17 cellular contexts compared by ENCODE assay signal in genomic region chr19:4691383-4691782, GRCh38. TPM values are rescaled to one million over a fixed set of nuclear protein-coding genes. Genes with fewer than 3 reads are reported as not detected.
DNase-seq lines count a peak whose midpoint lies in the region; ATAC-seq and TF ChIP-seq lines count a peak whose summit lies in the region.
"Had no signal": no experiment of that assay in that cellular context is flagged by ENCODE, and none has a peak within 500 bp of the region (broad histone marks: within the 10 kb centered on the region; RNA-seq: fewer than 3 reads in every experiment).

No MANE protein-coding gene starts in this region.

- H3K9me3 ChIP-seq in left ventricle myocardium inferior (replicated peaks) (no peaks in the 10 kb centered on the region), lower lobe of right lung (no peaks in the 10 kb centered on the region), upper lobe of right lung (no peaks in the 10 kb centered on the region)

- POLR2A ChIA-PET in RWPE1 (lab: Yijun Ruan, JAX; ENCODE audit: low non-redundant PET), result no interaction called here

- intact Hi-C loops in left ventricle myocardium inferior (cut with micrococcal nuclease) (no loop called here), left ventricle myocardium superior (cut with micrococcal nuclease) (no loop called here), lower lobe of right lung (cut with DNase I) (no loop called here), upper lobe of right lung (cut with DNase I) (no loop called here)

- H3K36me3 ChIP-seq in left ventricle myocardium inferior (peaks cover 99% of the 10 kb centered on the region), lower lobe of right lung (peaks cover 97% of the 10 kb centered on the region), upper lobe of right lung (peaks cover 95% of the 10 kb centered on the region)

- peaks cover 45% of the 10 kb centered on the region for H3K4me1 ChIP-seq in left ventricle myocardium inferior
- H3K4me1 ChIP-seq in lower lobe of right lung, result peaks cover 7% of the 10 kb centered on the region
- H3K4me1 ChIP-seq in upper lobe of right lung, result no peaks in the 10 kb centered on the region

- H3K4me3 ChIP-seq in left ventricle myocardium inferior (no peak overlapping the region), lower lobe of right lung (no peak overlapping the region), upper lobe of right lung (no peak overlapping the region)
- H3K4me3 ChIP-seq: GM12878, GM23248 had no signal

- peak; percentile 50 for DNase-seq in left ventricle myocardium inferior
- DNase-seq in left ventricle myocardium superior, result no peak
- no peak for DNase-seq in RWPE1 (ENCODE audit: low spot score)
- peak; percentile 84 for DNase-seq in lower lobe of right lung
- DNase-seq in upper lobe of right lung, result peak; percentile 87
- no peak for DNase-seq in stimulated activated CD4-positive, alpha-beta T cell treated with anti-CD3 and anti-CD28 coated beads, Interleukin-4, amount 100 ng/mL, for 24 hours
- no peak for DNase-seq in DMS79 treated with DMSO at 0.1 percent for 48 hours (lab: John Stamatoyannopoulos, UW)
- no peak for DNase-seq in substantia nigra (lab: John Stamatoyannopoulos, UW)
- DNase-seq: GDM1, GM23248, NCI-H1436, NCI-H2029 treated with DMSO at 0.1 percent for 48 hours, NCI-H510A treated with DMSO at 0.1 percent for 48 hours, SHP77 treated with DMSO at 0.1 percent for 48 hours had no signal

- ATAC-seq in left ventricle myocardium superior (no peak), lower lobe of right lung (peak; percentile 41 to 55), upper lobe of right lung (peak; percentile 60)
- ATAC-seq: GM12878, HCT116, Panc1 had no signal

- H3K27ac ChIP-seq in left ventricle myocardium inferior (replicated peaks), result no peak overlapping the region
- peak overlapping the region; percentile 100 for H3K27ac ChIP-seq in RWPE1
- H3K27ac ChIP-seq in lower lobe of right lung, result no peak overlapping the region
- H3K27ac ChIP-seq in upper lobe of right lung, result no peak overlapping the region
- H3K27ac ChIP-seq in substantia nigra (ENCODE audit: low read depth, low read length, poor library complexity, severe bottlenecking), result no peak overlapping the region
- H3K27ac ChIP-seq: GM23248 had no signal

- CTCF ChIA-PET in RWPE1 (lab: Yijun Ruan, JAX), result no interaction called here

- H3K27me3 ChIP-seq in left ventricle myocardium inferior (ENCODE audit: low read depth), result no peaks in the 10 kb centered on the region
- no peaks in the 10 kb centered on the region for H3K27me3 ChIP-seq in lower lobe of right lung (ENCODE audit: low read depth)
- H3K27me3 ChIP-seq in upper lobe of right lung, result no peaks in the 10 kb centered on the region

- no peak for TF ChIP-seq CTCF in left ventricle myocardium inferior (IDR thresholded peaks at IDR 0.05; ENCODE audit: borderline replicate concordance)
- TF ChIP-seq CTCF in RWPE1 (conservative IDR thresholded peaks at IDR 0.05; ENCODE audit: low read depth), result no peak
- TF ChIP-seq CTCF in lower lobe of right lung (IDR thresholded peaks at IDR 0.05), result no peak
- TF ChIP-seq CTCF in upper lobe of right lung (IDR thresholded peaks at IDR 0.05), result no peak

RNA-seq across cellular contexts. Expression of gene MYDGF, which starts 21.2 kb away (rescaled TPM):
- total RNA-seq in left ventricle myocardium inferior (26.3 TPM), left ventricle myocardium superior (27.0 TPM), lower lobe of right lung (91.6 TPM), upper lobe of right lung (94.2 TPM)

RNA-seq across cellular contexts. Expression of gene DPP9, which starts 32.3 kb away (rescaled TPM):
- total RNA-seq in left ventricle myocardium inferior (52.5 TPM), left ventricle myocardium superior (53.9 TPM), lower lobe of right lung (79.6 TPM), upper lobe of right lung (75.8 TPM)

RNA-seq across cellular contexts. Expression of gene TNFAIP8L1, which starts 52.1 kb away (rescaled TPM):
- total RNA-seq in left ventricle myocardium inferior (4.2 TPM), left ventricle myocardium superior (4.8 TPM), lower lobe of right lung (11.2 TPM), upper lobe of right lung (11.9 TPM)

Comparison
In these comparisons a context has a peak if more than half of its experiments do, and no peak if none do; other contexts are left out.
1. DNase-seq: peak in left ventricle myocardium inferior (single experiment), lower lobe of right lung (single experiment) and upper lobe of right lung (single experiment); none in left ventricle myocardium superior (single experiment), RWPE1 (single experiment), stimulated activated CD4-positive, alpha-beta T cell treated with anti-CD3 and anti-CD28 coated beads, Interleukin-4, amount 100 ng/mL, for 24 hours (single experiment), DMS79 treated with DMSO at 0.1 percent for 48 hours (single experiment) and substantia nigra (0 of 49).